12 cellular contexts compared by ENCODE assay signal in the genomic region with DNA sequence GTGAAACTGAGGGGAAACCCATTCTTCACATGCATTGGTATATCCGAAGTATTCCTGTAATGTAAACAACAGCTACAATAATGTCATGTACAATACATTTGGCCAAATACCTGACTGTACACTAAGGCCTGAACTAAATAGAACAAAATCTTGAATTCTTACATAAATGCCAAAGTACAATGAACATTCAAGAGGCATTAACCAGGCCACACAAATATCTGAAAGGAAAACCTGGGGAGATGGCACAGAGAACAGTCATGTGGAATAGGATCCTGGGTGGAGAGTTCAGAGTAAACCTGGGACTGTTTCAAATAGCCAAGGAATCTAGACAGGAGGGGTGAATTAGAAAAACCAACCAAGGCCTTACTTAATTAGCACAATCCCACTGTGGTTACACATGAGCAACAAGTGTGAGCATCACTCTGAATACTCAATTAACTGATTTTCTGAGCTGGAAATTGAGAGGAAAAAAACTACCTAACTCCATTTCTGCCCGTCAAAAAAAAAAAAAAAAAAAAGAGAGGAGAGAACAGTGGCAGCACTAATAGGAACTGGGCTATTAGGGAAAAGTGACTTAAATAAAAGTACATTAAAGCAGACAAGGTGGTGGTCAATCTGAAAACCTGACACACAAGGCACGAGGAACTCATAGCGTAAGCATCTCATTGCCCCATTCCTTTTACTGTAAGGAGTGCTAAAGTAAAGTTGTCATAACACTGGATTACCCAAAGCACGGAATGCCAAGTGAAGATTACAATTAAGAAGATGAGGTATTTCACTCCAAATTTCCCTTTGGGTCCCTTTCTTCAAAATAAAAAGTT. TPM values are rescaled to one million over a fixed set of nuclear protein-coding genes. Genes with fewer than 3 reads are reported as not detected.
A peak's percentile ranks its signal among the peaks of the same experiment; 100 is the strongest.
DNase-seq lines count a peak whose midpoint lies in the region; ATAC-seq and TF ChIP-seq lines count a peak whose summit lies in the region.
"Had no signal": no experiment of that assay in that cellular context is flagged by ENCODE, and none has a peak within 500 bp of the region (broad histone marks: within the 10 kb centered on the region; RNA-seq: fewer than 3 reads in every experiment).

No MANE protein-coding gene starts in this region.

- peaks cover 83% of the 10 kb centered on the region for H3K4me1 Mint-ChIP-seq in stimulated activated naive CD8-positive, alpha-beta T cell treated with anti-CD3 and anti-CD28 coated beads, Interleukin-15, Interleukin-2, amounts not matched to agents 100 ng/mL and 50 ng/mL, for 24 hours (ENCODE audit: low read depth)

- peaks cover 51% of the 10 kb centered on the region for H3K4me1 ChIP-seq in body of pancreas
- peaks cover 60% of the 10 kb centered on the region for H3K4me1 ChIP-seq in mucosa of descending colon (ENCODE audit: low read depth)
- H3K4me1 ChIP-seq in foreskin keratinocyte = no peaks in the 10 kb centered on the region

- intact Hi-C loops in body of pancreas (cut with DNase I) = no loop called here
- intact Hi-C loops in mucosa of descending colon (cut with DNase I, micrococcal nuclease) = no loop called here

- no peak for TF ChIP-seq CTCF in body of pancreas (IDR thresholded peaks at IDR 0.05)
- no peak for TF ChIP-seq CTCF in mucosa of descending colon (IDR thresholded peaks at IDR 0.05)
- no peak for TF ChIP-seq CTCF in GM13976 (IDR thresholded peaks at IDR 0.05; ENCODE audit: borderline replicate concordance, control extremely low read depth, extremely low read depth, insufficient read depth, missing control alignments)
- TF ChIP-seq CTCF in foreskin keratinocyte (conservative IDR thresholded peaks at IDR 0.05) = no peak

- peaks cover 83% of the 10 kb centered on the region for H3K36me3 Mint-ChIP-seq in stimulated activated naive CD8-positive, alpha-beta T cell treated with anti-CD3 and anti-CD28 coated beads, Interleukin-15, Interleukin-2, amounts not matched to agents 100 ng/mL and 50 ng/mL, for 24 hours (ENCODE audit: low read depth)

- no peaks in the 10 kb centered on the region for H3K27me3 Mint-ChIP-seq in stimulated activated naive CD8-positive, alpha-beta T cell treated with anti-CD3 and anti-CD28 coated beads, Interleukin-15, Interleukin-2, amounts not matched to agents 100 ng/mL and 50 ng/mL, for 24 hours

- no peak for ATAC-seq in stimulated activated naive CD8-positive, alpha-beta T cell treated with anti-CD3 and anti-CD28 coated beads, Interleukin-15, Interleukin-2, amounts not matched to agents 100 U/mL and 50 U/mL, for 24 hours
- ATAC-seq in body of pancreas (no peak), mucosa of descending colon (peak; percentile 29), foreskin keratinocyte (no peak), HG02973 (IDR thresholded peaks at IDR 0.05; ENCODE audit: unreplicated experiment) (no peak), GM18858 (IDR thresholded peaks at IDR 0.05; ENCODE audit: unreplicated experiment) (no peak)

- H3K4me3 ChIP-seq in body of pancreas (no peak overlapping the region), mucosa of descending colon (no peak overlapping the region)
- H3K4me3 ChIP-seq: neural progenitor cell had no signal

- no peak overlapping the region for H3K4me3 Mint-ChIP-seq in stimulated activated naive CD8-positive, alpha-beta T cell treated with anti-CD3 and anti-CD28 coated beads, Interleukin-15, Interleukin-2, amounts not matched to agents 100 ng/mL and 50 ng/mL, for 24 hours
- H3K4me3 Mint-ChIP-seq: neural progenitor cell had no signal

- no peaks in the 10 kb centered on the region for H3K9me3 Mint-ChIP-seq in stimulated activated naive CD8-positive, alpha-beta T cell treated with anti-CD3 and anti-CD28 coated beads, Interleukin-15, Interleukin-2, amounts not matched to agents 100 ng/mL and 50 ng/mL, for 24 hours
- H3K9me3 Mint-ChIP-seq: neural progenitor cell had no signal

- H3K9me3 ChIP-seq in body of pancreas (no peaks in the 10 kb centered on the region), mucosa of descending colon (no peaks in the 10 kb centered on the region)

- TF ChIP-seq POLR2A in body of pancreas (IDR thresholded peaks at IDR 0.05) = no peak

- H3K36me3 ChIP-seq in body of pancreas (replicated peaks in 1 of 2; ENCODE audit: insufficient read depth in 1 of 2, low read depth in 2 of 2) = no peaks in the 10 kb centered on the region
- no peaks in the 10 kb centered on the region for H3K36me3 ChIP-seq in mucosa of descending colon (ENCODE audit: low read depth)

- H3K27ac Mint-ChIP-seq in stimulated activated naive CD8-positive, alpha-beta T cell treated with anti-CD3 and anti-CD28 coated beads, Interleukin-15, Interleukin-2, amounts not matched to agents 100 ng/mL and 50 ng/mL, for 24 hours = peak overlapping the region; percentile 63
- H3K27ac Mint-ChIP-seq: neural progenitor cell had no signal

- in situ Hi-C loops in GM13976 (cut with MboI; ENCODE audit: low sequenced_read_pairs, unreplicated experiment) = no loop called here

- no peak for DNase-seq in stimulated activated naive CD8-positive, alpha-beta T cell treated with anti-CD3 and anti-CD28 coated beads, Interleukin-15, Interleukin-2, amounts not matched to agents 100 U/mL and 50 U/mL, for 24 hours
- DNase-seq in body of pancreas (no peak), mucosa of descending colon (no peak), GM13976 (ENCODE audit: low spot score) (no peak), foreskin keratinocyte (no peak)
- DNase-seq: activated CD4-positive, alpha-beta T cell treated with anti-CD3 and anti-CD28 coated beads for 4 hours; hippocampal formation; MV-4-11 had no signal

- 57 to 69% methylated on average over 5 of the region's 5 CpGs for whole genome bisulfite sequencing in body of pancreas, 2 donors

- H3K27me3 ChIP-seq in body of pancreas (no peaks in the 10 kb centered on the region), foreskin keratinocyte (no peaks in the 10 kb centered on the region)
- H3K27me3 ChIP-seq: neural progenitor cell had no signal

- peak overlapping the region in 3 of 4 donors; percentile 41 to 69 (median 68) for H3K27ac ChIP-seq in body of pancreas
- no peak overlapping the region for H3K27ac ChIP-seq in foreskin keratinocyte
- H3K27ac ChIP-seq: neural progenitor cell had no signal

RNA-seq across cellular contexts. Expression of a gene that starts 10.9 kb away (rescaled TPM):
- total RNA-seq in body of pancreas (10 to 100 TPM; 61.3 to 84.3 TPM), mucosa of descending colon (100 to 1,000 TPM in 2 of 3 donors, 10 to 100 TPM in 1; 70.3 to 117 (median 105) TPM), foreskin keratinocyte (145 and 154 TPM in 2 replicates)
- 104 and 126 TPM in 2 replicates for polyA plus RNA-seq in foreskin keratinocyte

RNA-seq across cellular contexts. Expression of a gene that starts 11.1 kb away (rescaled TPM):
- 1 to 10 TPM; 3.0 to 6.5 TPM for total RNA-seq in body of pancreas
- 10 to 100 TPM; 10.9 to 25.9 (median 22.3) TPM for total RNA-seq in mucosa of descending colon
- total RNA-seq in foreskin keratinocyte = 29.3 and 30.6 TPM in 2 replicates
- 25.3 and 28.8 TPM in 2 replicates for polyA plus RNA-seq in foreskin keratinocyte
